Comparison of ENCODE assay signal across 2 cellular contexts in genomic region chr20:51650685-51651134, GRCh38.
TF ChIP-seq lines count a peak whose summit lies in the region.

No MANE protein-coding gene starts in this region.

TF ChIP-seq in IMR-90, 13 proteins besides CTCF, POLR2A, EP300 and RAD21:
- TF ChIP-seq NFE2L2 (IDR thresholded peaks at IDR 0.05; ENCODE audit: low read depth, low read length) (peak; percentile 48), CEBPB (IDR thresholded peaks at IDR 0.05; ENCODE audit: low read depth, low read length) (peak; percentile 51), MAZ (IDR thresholded peaks at IDR 0.05; ENCODE audit: borderline replicate concordance, low read depth, low read length) (no peak), MXI1 (IDR thresholded peaks at IDR 0.05; ENCODE audit: borderline replicate concordance, low read depth, low read length) (peak; percentile 37; the same call in 1 of the 2 replicates), FOS (IDR thresholded peaks at IDR 0.05; ENCODE audit: low read depth, low read length) (no peak), CHD1 (IDR thresholded peaks at IDR 0.05; ENCODE audit: low read depth, low read length) (no peak), BHLHE40 (IDR thresholded peaks at IDR 0.05; ENCODE audit: low read depth, low read length) (no peak), RFX5 (IDR thresholded peaks at IDR 0.05; ENCODE audit: low read depth, low read length) (no peak), RCOR1 (IDR thresholded peaks at IDR 0.05; ENCODE audit: insufficient replicate concordance, low read length) (no peak), SMC3 (IDR thresholded peaks at IDR 0.05; ENCODE audit: low read depth, low read length) (no peak)
- TF ChIP-seq, protein P1, sequence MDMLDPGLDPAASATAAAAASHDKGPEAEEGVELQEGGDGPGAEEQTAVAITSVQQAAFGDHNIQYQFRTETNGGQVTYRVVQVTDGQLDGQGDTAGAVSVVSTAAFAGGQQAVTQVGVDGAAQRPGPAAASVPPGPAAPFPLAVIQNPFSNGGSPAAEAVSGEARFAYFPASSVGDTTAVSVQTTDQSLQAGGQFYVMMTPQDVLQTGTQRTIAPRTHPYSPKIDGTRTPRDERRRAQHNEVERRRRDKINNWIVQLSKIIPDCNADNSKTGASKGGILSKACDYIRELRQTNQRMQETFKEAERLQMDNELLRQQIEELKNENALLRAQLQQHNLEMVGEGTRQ (IDR thresholded peaks at IDR 0.05; ENCODE audit: low read depth, low read length): no peak
- TF ChIP-seq, protein P2, sequence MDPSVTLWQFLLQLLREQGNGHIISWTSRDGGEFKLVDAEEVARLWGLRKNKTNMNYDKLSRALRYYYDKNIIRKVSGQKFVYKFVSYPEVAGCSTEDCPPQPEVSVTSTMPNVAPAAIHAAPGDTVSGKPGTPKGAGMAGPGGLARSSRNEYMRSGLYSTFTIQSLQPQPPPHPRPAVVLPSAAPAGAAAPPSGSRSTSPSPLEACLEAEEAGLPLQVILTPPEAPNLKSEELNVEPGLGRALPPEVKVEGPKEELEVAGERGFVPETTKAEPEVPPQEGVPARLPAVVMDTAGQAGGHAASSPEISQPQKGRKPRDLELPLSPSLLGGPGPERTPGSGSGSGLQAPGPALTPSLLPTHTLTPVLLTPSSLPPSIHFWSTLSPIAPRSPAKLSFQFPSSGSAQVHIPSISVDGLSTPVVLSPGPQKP (IDR thresholded peaks at IDR 0.05; ENCODE audit: borderline replicate concordance, low read depth, low read length): no peak

TF ChIP-seq in K562, 482 proteins besides CTCF, POLR2A, EP300 and RAD21:
- peak; percentile 80 for TF ChIP-seq NFE2 (IDR thresholded peaks at IDR 0.05; ENCODE audit: low read depth)
- TF ChIP-seq, protein P3, sequence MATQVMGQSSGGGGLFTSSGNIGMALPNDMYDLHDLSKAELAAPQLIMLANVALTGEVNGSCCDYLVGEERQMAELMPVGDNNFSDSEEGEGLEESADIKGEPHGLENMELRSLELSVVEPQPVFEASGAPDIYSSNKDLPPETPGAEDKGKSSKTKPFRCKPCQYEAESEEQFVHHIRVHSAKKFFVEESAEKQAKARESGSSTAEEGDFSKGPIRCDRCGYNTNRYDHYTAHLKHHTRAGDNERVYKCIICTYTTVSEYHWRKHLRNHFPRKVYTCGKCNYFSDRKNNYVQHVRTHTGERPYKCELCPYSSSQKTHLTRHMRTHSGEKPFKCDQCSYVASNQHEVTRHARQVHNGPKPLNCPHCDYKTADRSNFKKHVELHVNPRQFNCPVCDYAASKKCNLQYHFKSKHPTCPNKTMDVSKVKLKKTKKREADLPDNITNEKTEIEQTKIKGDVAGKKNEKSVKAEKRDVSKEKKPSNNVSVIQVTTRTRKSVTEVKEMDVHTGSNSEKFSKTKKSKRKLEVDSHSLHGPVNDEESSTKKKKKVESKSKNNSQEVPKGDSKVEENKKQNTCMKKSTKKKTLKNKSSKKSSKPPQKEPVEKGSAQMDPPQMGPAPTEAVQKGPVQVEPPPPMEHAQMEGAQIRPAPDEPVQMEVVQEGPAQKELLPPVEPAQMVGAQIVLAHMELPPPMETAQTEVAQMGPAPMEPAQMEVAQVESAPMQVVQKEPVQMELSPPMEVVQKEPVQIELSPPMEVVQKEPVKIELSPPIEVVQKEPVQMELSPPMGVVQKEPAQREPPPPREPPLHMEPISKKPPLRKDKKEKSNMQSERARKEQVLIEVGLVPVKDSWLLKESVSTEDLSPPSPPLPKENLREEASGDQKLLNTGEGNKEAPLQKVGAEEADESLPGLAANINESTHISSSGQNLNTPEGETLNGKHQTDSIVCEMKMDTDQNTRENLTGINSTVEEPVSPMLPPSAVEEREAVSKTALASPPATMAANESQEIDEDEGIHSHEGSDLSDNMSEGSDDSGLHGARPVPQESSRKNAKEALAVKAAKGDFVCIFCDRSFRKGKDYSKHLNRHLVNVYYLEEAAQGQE (CRISPR knock-in tag; IDR thresholded peaks at IDR 0.05; ENCODE audit: low read depth): no peak
- TF ChIP-seq ZNF311 (CRISPR knock-in tag; IDR thresholded peaks at IDR 0.05): no peak
- TF ChIP-seq SMARCA4 (IDR thresholded peaks at IDR 0.05): peak; percentile 46; the same call in 1 of the 2 replicates
- TF ChIP-seq HMG20A (CRISPR knock-in tag; conservative IDR thresholded peaks at IDR 0.05): no peak
- no peak for TF ChIP-seq BRF1 (IDR thresholded peaks at IDR 0.05; ENCODE audit: borderline replicate concordance, extremely low read depth, insufficient read length)
- TF ChIP-seq PURB (CRISPR knock-in tag; IDR thresholded peaks at IDR 0.05; ENCODE audit: low read depth): no peak
- no peak for TF ChIP-seq ELF1 (tag; IDR thresholded peaks at IDR 0.05)
- TF ChIP-seq MAFK (IDR thresholded peaks at IDR 0.05; ENCODE audit: low read length): peak; percentile 40; the same call in 1 of the 2 replicates
- no peak for TF ChIP-seq ZNF274 (IDR thresholded peaks at IDR 0.05; ENCODE audit: borderline replicate concordance, low read depth, low read length)
- no peak for TF ChIP-seq ZKSCAN8 (CRISPR knock-in tag; IDR thresholded peaks at IDR 0.05)
- no peak for TF ChIP-seq ATF7 (IDR thresholded peaks at IDR 0.05)
- peak; percentile 57 for TF ChIP-seq NFE2L1 (tag; IDR thresholded peaks at IDR 0.05; ENCODE audit: borderline replicate concordance, low read depth)
- TF ChIP-seq EZH2 (IDR thresholded peaks at IDR 0.05; ENCODE audit: borderline replicate concordance, low read depth, low read length): no peak
- peak; percentile 84 for TF ChIP-seq ZNF316 (IDR thresholded peaks at IDR 0.05)
- TF ChIP-seq ARHGAP35 (IDR thresholded peaks at IDR 0.05; ENCODE audit: partially characterized antibody): no peak
- no peak for TF ChIP-seq POLR3A (IDR thresholded peaks at IDR 0.05; ENCODE audit: borderline replicate concordance, extremely low read depth, insufficient read depth, insufficient read length)
- 0 out of 2 replicates have a peak, but pooled peaks have one; percentile 42 for TF ChIP-seq DPF2 (IDR thresholded peaks at IDR 0.05)
- TF ChIP-seq FOXM1 (IDR thresholded peaks at IDR 0.05; ENCODE audit: low read depth): no peak
- no peak for TF ChIP-seq FOXM1 (CRISPR knock-in tag; IDR thresholded peaks at IDR 0.05; ENCODE audit: low read depth)
- no peak for TF ChIP-seq ZNF324 (CRISPR knock-in tag; IDR thresholded peaks at IDR 0.05)
- no peak for TF ChIP-seq FOXP4 (CRISPR knock-in tag; IDR thresholded peaks at IDR 0.05; ENCODE audit: borderline replicate concordance)
- TF ChIP-seq MCM7 (IDR thresholded peaks at IDR 0.05): no peak
- peak; percentile 93 for TF ChIP-seq MAFG (tag; conservative IDR thresholded peaks at IDR 0.05)
- no peak for TF ChIP-seq HDAC2 (IDR thresholded peaks at IDR 0.05)
- no peak for TF ChIP-seq MXI1 (IDR thresholded peaks at IDR 0.05; ENCODE audit: low read depth, low read length)
- TF ChIP-seq MED1 (CRISPR knock-in tag; IDR thresholded peaks at IDR 0.05; ENCODE audit: borderline replicate concordance): no peak
- no peak for TF ChIP-seq NFXL1 (CRISPR knock-in tag; IDR thresholded peaks at IDR 0.05)
- TF ChIP-seq CBFB (CRISPR knock-in tag; IDR thresholded peaks at IDR 0.05): no peak
- TF ChIP-seq SP1 (CRISPR knock-in tag; IDR thresholded peaks at IDR 0.05): no peak
- no peak for TF ChIP-seq ZKSCAN1 (IDR thresholded peaks at IDR 0.05; ENCODE audit: low read depth, low read length)
- TF ChIP-seq FOXK1 (CRISPR knock-in tag; IDR thresholded peaks at IDR 0.05; ENCODE audit: borderline replicate concordance): no peak
- TF ChIP-seq MAFF (IDR thresholded peaks at IDR 0.05; ENCODE audit: low read length): peak; percentile 53; the same call in 1 of the 2 replicates
- peak in 1 of 2 experiments; percentile 36; a peak in 1 of 4 replicates for TF ChIP-seq NRF1 (conservative IDR thresholded peaks at IDR 0.05 in 1 of 2, IDR thresholded peaks at IDR 0.05 in 1 of 2)
- TF ChIP-seq HDGF (IDR thresholded peaks at IDR 0.05): no peak
- TF ChIP-seq RBM39 (optimal IDR thresholded peaks at IDR 0.05; ENCODE audit: low read depth, low read length): no peak
- TF ChIP-seq KLF13 (tag; IDR thresholded peaks at IDR 0.05; ENCODE audit: borderline replicate concordance, low read depth): no peak
- TF ChIP-seq C11orf30 (IDR thresholded peaks at IDR 0.05; ENCODE audit: low read depth): peak; percentile 80
- TF ChIP-seq, protein P4, sequence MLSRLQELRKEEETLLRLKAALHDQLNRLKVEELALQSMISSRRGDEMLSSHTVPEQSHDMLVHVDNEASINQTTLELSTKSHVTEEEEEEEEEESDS (CRISPR knock-in tag; IDR thresholded peaks at IDR 0.05): no peak
